In genomic region chr11:8763070-8763469, GRCh38 we compare ENCODE assay signal across 17 cellular contexts.
DNase-seq lines count a peak whose midpoint lies in the region; ATAC-seq and TF ChIP-seq lines count a peak whose summit lies in the region.
"Had no signal": no experiment of that assay in that cellular context is flagged by ENCODE, and none has a peak within 500 bp of the region (broad histone marks: within the 10 kb centered on the region; RNA-seq: fewer than 3 reads in every experiment).

No MANE protein-coding gene starts in this region.

- H2AFZ ChIP-seq in smooth muscle cell (ENCODE audit: low read depth) = no peak overlapping the region
- H2AFZ ChIP-seq: GM23248 had no signal

- no peak overlapping the region for H3K4me2 ChIP-seq in smooth muscle cell

- H3K36me3 Mint-ChIP-seq in natural killer cell (no peaks in the 10 kb centered on the region), osteocyte (ENCODE audit: unreplicated experiment) (peaks cover 9% of the 10 kb centered on the region)
- H3K36me3 Mint-ChIP-seq in natural killer cell treated with Interleukin-12 subunit alpha and Interleukin-12 subunit beta and Interleukin-15 and Interleukin-18, amount 100 ng/mL, for 72 hours = no peaks in the 10 kb centered on the region

- no peak for DNase-seq in natural killer cell
- no peak for DNase-seq in natural killer cell treated with Interleukin-12 subunit alpha and Interleukin-12 subunit beta and Interleukin-15 and Interleukin-18, amount 100 ng/mL, for 72 hours (ENCODE audit: low spot score)
- no peak for DNase-seq in osteocyte (ENCODE audit: extremely low spot score, unreplicated experiment)
- no peak for DNase-seq in smooth muscle cell (lab: John Stamatoyannopoulos, UW; ENCODE audit: unreplicated experiment)
- DNase-seq in 8988T = no peak
- DNase-seq in SJCRH30 = no peak
- DNase-seq: ACHN; C1 segment of cervical spinal cord; Calu3; CD4-positive, alpha-beta T cell; DMS79; GM23248; H9 had no signal

- TF ChIP-seq CTCF in natural killer cell (IDR thresholded peaks at IDR 0.05) (peak; percentile 6), osteocyte (IDR thresholded peaks at IDR 0.05) (no peak), smooth muscle cell (IDR thresholded peaks at IDR 0.05; ENCODE audit: borderline replicate concordance, insufficient read depth, poor library complexity, severe bottlenecking) (no peak)

- peaks cover 97% of the 10 kb centered on the region for H4K20me1 ChIP-seq in smooth muscle cell (ENCODE audit: low read depth)

- no peaks in the 10 kb centered on the region for H3K9me3 Mint-ChIP-seq in natural killer cell
- H3K9me3 Mint-ChIP-seq in natural killer cell treated with Interleukin-12 subunit alpha and Interleukin-12 subunit beta and Interleukin-15 and Interleukin-18, amount 100 ng/mL, for 72 hours = no peaks in the 10 kb centered on the region
- H3K9me3 Mint-ChIP-seq in osteocyte (ENCODE audit: unreplicated experiment) = no peaks in the 10 kb centered on the region
- H3K9me3 Mint-ChIP-seq: CD4-positive, alpha-beta T cell; H9 had no signal

- H3K27ac ChIP-seq in smooth muscle cell (ENCODE audit: low read depth) (peak overlapping the region; percentile 2), SJCRH30 (no peak overlapping the region)
- H3K27ac ChIP-seq: 22Rv1, GM23248 had no signal

- H3K4me1 ChIP-seq in smooth muscle cell (ENCODE audit: low read depth) (peaks cover 51% of the 10 kb centered on the region), SJCRH30 (peaks cover 31% of the 10 kb centered on the region)

- ATAC-seq in natural killer cell = no peak
- no peak for ATAC-seq in natural killer cell treated with Interleukin-12 subunit alpha and Interleukin-12 subunit beta and Interleukin-15 and Interleukin-18, amount 100 ng/mL, for 72 hours
- ATAC-seq in GM21717 (IDR thresholded peaks at IDR 0.05; ENCODE audit: unreplicated experiment) = no peak
- ATAC-seq: GM12878 had no signal

- H3K4me3 ChIP-seq in smooth muscle cell (no peak overlapping the region), SJCRH30 (no peak overlapping the region)
- H3K4me3 ChIP-seq: GM12878, GM23248 had no signal

- no peak overlapping the region for H3K9ac ChIP-seq in smooth muscle cell (ENCODE audit: low read depth)
- H3K9ac ChIP-seq: GM23248 had no signal

- H3K9me3 ChIP-seq in smooth muscle cell (replicated peaks; ENCODE audit: low read depth) = no peaks in the 10 kb centered on the region
- no peaks in the 10 kb centered on the region for H3K9me3 ChIP-seq in SJCRH30 (replicated peaks)

- no peak overlapping the region for H3K27ac Mint-ChIP-seq in natural killer cell
- H3K27ac Mint-ChIP-seq in natural killer cell treated with Interleukin-12 subunit alpha and Interleukin-12 subunit beta and Interleukin-15 and Interleukin-18, amount 100 ng/mL, for 72 hours = no peak overlapping the region
- peak overlapping the region; percentile 42 for H3K27ac Mint-ChIP-seq in osteocyte (ENCODE audit: unreplicated experiment)
- H3K27ac Mint-ChIP-seq: B cell; CD4-positive, alpha-beta T cell; H9 had no signal

- H3K4me1 Mint-ChIP-seq in natural killer cell (no peaks in the 10 kb centered on the region), osteocyte (ENCODE audit: unreplicated experiment) (peaks cover 37% of the 10 kb centered on the region)
- no peaks in the 10 kb centered on the region for H3K4me1 Mint-ChIP-seq in natural killer cell treated with Interleukin-12 subunit alpha and Interleukin-12 subunit beta and Interleukin-15 and Interleukin-18, amount 100 ng/mL, for 72 hours (ENCODE audit: low read depth in 2 of 2)
- H3K4me1 Mint-ChIP-seq: B cell had no signal

- intact Hi-C loops in natural killer cell (cut with micrococcal nuclease) = no loop called here

- WGBS in smooth muscle cell (ENCODE audit: low lambda C conversion rate) = 50% methylated on average over 1 of the region's 1 CpG

- H3F3A ChIP-seq in smooth muscle cell (ENCODE audit: low read depth) = peaks cover 25% of the 10 kb centered on the region

- H3K79me2 ChIP-seq in smooth muscle cell (ENCODE audit: low read depth) = peaks cover 79% of the 10 kb centered on the region

- no peaks in the 10 kb centered on the region for H3K36me3 ChIP-seq in smooth muscle cell (ENCODE audit: low read depth)
- no peaks in the 10 kb centered on the region; the same call in 1 of the 2 replicates for H3K36me3 ChIP-seq in SJCRH30

- H3K4me3 Mint-ChIP-seq in natural killer cell (no peak overlapping the region), osteocyte (ENCODE audit: unreplicated experiment) (no peak overlapping the region)
- H3K4me3 Mint-ChIP-seq in natural killer cell treated with Interleukin-12 subunit alpha and Interleukin-12 subunit beta and Interleukin-15 and Interleukin-18, amount 100 ng/mL, for 72 hours = no peak overlapping the region
- H3K4me3 Mint-ChIP-seq: B cell; CD4-positive, alpha-beta T cell; H9 had no signal

- no peaks in the 10 kb centered on the region for H3K27me3 ChIP-seq in smooth muscle cell (ENCODE audit: low read depth)
- H3K27me3 ChIP-seq in SJCRH30 = no peaks in the 10 kb centered on the region

- H3K27me3 Mint-ChIP-seq in natural killer cell (ENCODE audit: low read depth in 2 of 2) (peaks cover 0 to 6% of the 10 kb centered on the region in 2 donors), osteocyte (ENCODE audit: unreplicated experiment) (no peaks in the 10 kb centered on the region)
- peaks cover 2 to 4% of the 10 kb centered on the region in 2 donors for H3K27me3 Mint-ChIP-seq in natural killer cell treated with Interleukin-12 subunit alpha and Interleukin-12 subunit beta and Interleukin-15 and Interleukin-18, amount 100 ng/mL, for 72 hours
- H3K27me3 Mint-ChIP-seq: B cell had no signal
